1 cellular context compared by ENCODE assay signal in genomic region chr11:97963528-97964331, GRCh38.
TF ChIP-seq lines count a peak whose summit lies in the region.

No MANE protein-coding gene starts in this region.

TF ChIP-seq in K562, 482 proteins besides CTCF, POLR2A, EP300 and RAD21 (continued from another document and continues in another):
- peak; percentile 98 for TF ChIP-seq ZKSCAN8 (CRISPR knock-in tag; IDR thresholded peaks at IDR 0.05)
- peak; percentile 100 for TF ChIP-seq HSF4 (CRISPR knock-in tag; IDR thresholded peaks at IDR 0.05; ENCODE audit: borderline replicate concordance)
- TF ChIP-seq RFX7 (CRISPR knock-in tag; IDR thresholded peaks at IDR 0.05) = peak; percentile 96
- no peak for TF ChIP-seq SP1 (CRISPR knock-in tag; IDR thresholded peaks at IDR 0.05)
- peak; percentile 96 for TF ChIP-seq STAT5B (CRISPR knock-in tag; IDR thresholded peaks at IDR 0.05)
- TF ChIP-seq JUND (IDR thresholded peaks at IDR 0.05; ENCODE audit: borderline replicate concordance, low read depth, low read length) = peak; percentile 87
- TF ChIP-seq JUND (tag; IDR thresholded peaks at IDR 0.05; ENCODE audit: borderline replicate concordance, low read depth, low read length) = peak; percentile 91; the same call in 2 of the 3 replicates
- TF ChIP-seq SMAD3 (CRISPR knock-in tag; conservative IDR thresholded peaks at IDR 0.05) = peak; percentile 99
- peak; percentile 71; the same call in 1 of the 2 replicates for TF ChIP-seq ZNF780A (CRISPR knock-in tag; IDR thresholded peaks at IDR 0.05)
- TF ChIP-seq SMARCE1 (IDR thresholded peaks at IDR 0.05) = peak; percentile 90
- peak; percentile 93 for TF ChIP-seq ZNF79 (CRISPR knock-in tag; IDR thresholded peaks at IDR 0.05; ENCODE audit: low read depth)
- peak; percentile 96; the same call in 1 of the 2 replicates for TF ChIP-seq ZNF280B (CRISPR knock-in tag; IDR thresholded peaks at IDR 0.05)
- peak; percentile 96 for TF ChIP-seq PATZ1 (CRISPR knock-in tag; IDR thresholded peaks at IDR 0.05; ENCODE audit: borderline replicate concordance)
- TF ChIP-seq SMARCA4 (IDR thresholded peaks at IDR 0.05) = peak; percentile 92
- peak; percentile 96 for TF ChIP-seq ETS2 (tag; IDR thresholded peaks at IDR 0.05; ENCODE audit: borderline replicate concordance, poor library complexity, severe bottlenecking)
- TF ChIP-seq TCF7 (IDR thresholded peaks at IDR 0.05; ENCODE audit: borderline replicate concordance) = peak; percentile 18; the same call in 1 of the 2 replicates
- TF ChIP-seq CREB3L1 (IDR thresholded peaks at IDR 0.05; ENCODE audit: borderline replicate concordance, low read depth) = peak; percentile 64; the same call in 1 of the 2 replicates
- no peak for TF ChIP-seq RFX5 (IDR thresholded peaks at IDR 0.05; ENCODE audit: low read depth, low read length)
- TF ChIP-seq ZBTB49 (CRISPR knock-in tag; IDR thresholded peaks at IDR 0.05; ENCODE audit: borderline replicate concordance) = no peak
- TF ChIP-seq MAZ (CRISPR knock-in tag; conservative IDR thresholded peaks at IDR 0.05 in 1 of 2, IDR thresholded peaks at IDR 0.05 in 1 of 2) = peak; percentile 94 to 100
- peak; percentile 97 for TF ChIP-seq STAT5A (IDR thresholded peaks at IDR 0.05; ENCODE audit: borderline replicate concordance, low read length)
- peak in 1 of 2 experiments; percentile 84; a peak in 1 of 3 replicates for TF ChIP-seq CBX3 (IDR thresholded peaks at IDR 0.05; ENCODE audit: borderline replicate concordance in 1 of 2, low read length in 2 of 2)
- peak; percentile 21; the same call in 1 of the 2 replicates for TF ChIP-seq ZNF24 (IDR thresholded peaks at IDR 0.05)
- peak; percentile 78 for TF ChIP-seq ATF7 (IDR thresholded peaks at IDR 0.05)
- TF ChIP-seq SRSF1 (IDR thresholded peaks at IDR 0.05; ENCODE audit: low read depth, low read length) = no peak
- peak; percentile 1; the same call in 1 of the 2 replicates for TF ChIP-seq NFE2 (IDR thresholded peaks at IDR 0.05; ENCODE audit: low read depth)
- TF ChIP-seq DPF2 (IDR thresholded peaks at IDR 0.05) = peak; percentile 96
- peak; percentile 97 for TF ChIP-seq PHB (CRISPR knock-in tag; IDR thresholded peaks at IDR 0.05)
- TF ChIP-seq TAF1 (IDR thresholded peaks at IDR 0.05; ENCODE audit: control insufficient read depth, extremely low read depth, insufficient read depth, low read length, severe bottlenecking) = peak; percentile 52
- TF ChIP-seq TOE1 (IDR thresholded peaks at IDR 0.05; ENCODE audit: borderline replicate concordance) = 0 out of 2 replicates have a peak, but pooled peaks have one; percentile 52
- TF ChIP-seq TOE1 (CRISPR knock-in tag; IDR thresholded peaks at IDR 0.05; ENCODE audit: borderline replicate concordance, low read depth) = no peak
- TF ChIP-seq RB1 (IDR thresholded peaks at IDR 0.05; ENCODE audit: low read depth) = no peak
- TF ChIP-seq HES1 (IDR thresholded peaks at IDR 0.05; ENCODE audit: low read depth) = 0 out of 2 replicates have a peak, but pooled peaks have one; percentile 39
- TF ChIP-seq IFI16 (CRISPR knock-in tag; IDR thresholded peaks at IDR 0.05) = peak; percentile 99
- peak; percentile 96 for TF ChIP-seq ATF3 (IDR thresholded peaks at IDR 0.05)
- peak; percentile 86; the same call in 1 of the 2 replicates for TF ChIP-seq ATF3 (CRISPR knock-in tag; conservative IDR thresholded peaks at IDR 0.05)
- TF ChIP-seq ZNF695 (CRISPR knock-in tag; IDR thresholded peaks at IDR 0.05) = peak; percentile 96
- no peak for TF ChIP-seq CSDE1 (IDR thresholded peaks at IDR 0.05)
- peak; percentile 55; the same call in 1 of the 2 replicates for TF ChIP-seq ETV5 (CRISPR knock-in tag; IDR thresholded peaks at IDR 0.05; ENCODE audit: low read depth)
- TF ChIP-seq CCNT2 (IDR thresholded peaks at IDR 0.05; ENCODE audit: borderline replicate concordance, extremely low read depth, insufficient read length, low read depth, low read length) = peak; percentile 88
- peak; percentile 2 for TF ChIP-seq RBM25 (IDR thresholded peaks at IDR 0.05; ENCODE audit: low read depth, low read length, severe bottlenecking)
- TF ChIP-seq KLF10 (CRISPR knock-in tag; IDR thresholded peaks at IDR 0.05) = peak; percentile 94
- peak; percentile 93 for TF ChIP-seq ZNF174 (CRISPR knock-in tag; IDR thresholded peaks at IDR 0.05)
- TF ChIP-seq E2F3 (CRISPR knock-in tag; IDR thresholded peaks at IDR 0.05) = peak; percentile 99
- 0 out of 4 replicates have a peak, but pooled peaks of 1 of the 2 experiments have one; percentile 21 for TF ChIP-seq SIN3A (IDR thresholded peaks at IDR 0.05; ENCODE audit: borderline replicate concordance in 2 of 2, control insufficient read depth in 1 of 2, low read depth in 2 of 2, low read length in 2 of 2)
- TF ChIP-seq PKNOX1 (IDR thresholded peaks at IDR 0.05) = peak; percentile 49; the same call in 1 of the 2 replicates
- peak; percentile 100 for TF ChIP-seq CXXC5 (CRISPR knock-in tag; IDR thresholded peaks at IDR 0.05)
- TF ChIP-seq CREB5 (CRISPR knock-in tag; IDR thresholded peaks at IDR 0.05) = peak; percentile 94
- TF ChIP-seq HCFC1 (IDR thresholded peaks at IDR 0.05; ENCODE audit: low read depth, low read length) = no peak; the same call in 1 of the 2 replicates
- peak; percentile 53; the same call in 1 of the 2 replicates for TF ChIP-seq TRIM28 (IDR thresholded peaks at IDR 0.05)
- TF ChIP-seq MAX (CRISPR knock-in tag; IDR thresholded peaks at IDR 0.05) = peak; percentile 79
- TF ChIP-seq E2F6 (IDR thresholded peaks at IDR 0.05; ENCODE audit: borderline replicate concordance in 1 of 2, extremely low read depth in 1 of 2, insufficient read depth in 1 of 2, insufficient read length in 1 of 2, low read depth in 1 of 2, low read length in 1 of 2, poor library complexity in 1 of 2, severe bottlenecking in 1 of 2) = peak; percentile 90 to 94
- peak; percentile 58 to 68 for TF ChIP-seq KDM1A (IDR thresholded peaks at IDR 0.05)
- peak; percentile 94 for TF ChIP-seq ZNF57 (CRISPR knock-in tag; IDR thresholded peaks at IDR 0.05)
- peak; percentile 99 for TF ChIP-seq ZNF766 (CRISPR knock-in tag; conservative IDR thresholded peaks at IDR 0.05)
- TF ChIP-seq NFIC (IDR thresholded peaks at IDR 0.05) = peak; percentile 84
- peak; percentile 48; the same call in 1 of the 2 replicates for TF ChIP-seq MITF (IDR thresholded peaks at IDR 0.05)
- TF ChIP-seq BACH1 (tag; IDR thresholded peaks at IDR 0.05) = peak; percentile 93
- peak; percentile 97 for TF ChIP-seq MEF2D (tag; conservative IDR thresholded peaks at IDR 0.05; ENCODE audit: low read depth)
